ENCODE assay signal across 18 cellular contexts in the genomic region with DNA sequence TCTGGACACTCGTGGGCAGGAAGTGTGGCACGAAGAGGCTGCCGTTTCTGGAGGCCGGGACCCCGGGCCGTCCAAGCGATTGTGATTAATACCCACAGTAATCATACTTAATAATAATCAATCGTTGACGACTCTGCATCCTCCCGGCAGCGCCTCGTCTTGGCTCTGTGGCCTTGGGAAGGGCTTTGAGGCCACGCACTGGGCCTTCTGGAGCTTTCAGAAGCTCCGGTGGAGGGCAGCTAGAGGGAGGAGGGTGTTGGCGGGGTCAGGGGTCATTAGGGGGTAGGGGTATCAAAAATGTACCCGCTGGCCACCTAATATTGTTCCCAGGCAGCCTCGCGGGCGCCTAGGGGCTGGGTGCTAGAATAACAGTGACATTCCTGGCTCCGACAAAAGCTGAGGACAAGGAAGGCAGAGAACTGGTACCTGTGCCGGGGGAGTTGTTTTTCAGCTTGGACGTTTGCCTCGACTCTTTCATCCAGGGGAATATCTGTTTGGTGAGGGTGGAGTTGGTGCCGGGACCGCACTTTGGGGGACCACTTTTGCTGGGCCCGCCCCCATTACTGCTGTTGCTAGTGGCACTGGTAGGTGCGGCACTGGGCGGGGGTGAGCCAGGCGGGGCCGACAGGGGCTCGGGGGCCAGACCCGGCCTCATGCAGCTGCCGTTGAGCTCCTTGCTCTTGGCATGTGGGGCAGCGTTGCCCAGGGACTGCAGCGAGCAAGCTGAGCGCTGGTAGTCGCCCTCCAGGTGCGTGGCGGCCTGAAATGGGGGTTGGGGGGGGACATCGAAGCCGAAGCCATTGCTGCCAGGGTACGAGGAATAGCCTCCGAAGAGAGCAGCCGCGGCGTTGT. TPM values are rescaled to one million over a fixed set of nuclear protein-coding genes. Genes with fewer than 3 reads are reported as not detected.
DNase-seq lines count a peak whose midpoint lies in the region; ATAC-seq and TF ChIP-seq lines count a peak whose summit lies in the region.
"Had no signal": no experiment of that assay in that cellular context is flagged by ENCODE, and none has a peak within 500 bp of the region (broad histone marks: within the 10 kb centered on the region; RNA-seq: fewer than 3 reads in every experiment).

No MANE protein-coding gene starts in this region.

- H3K9ac ChIP-seq in stomach smooth muscle (ENCODE audit: low read length in 2 of 2) = peak overlapping the region in 1 of 2 donors; percentile 55

- peak overlapping the region; percentile 25 for H3K4me3 ChIP-seq in kidney epithelial cell (ENCODE audit: low read depth, low read length)
- H3K4me3 ChIP-seq in stomach smooth muscle (ENCODE audit: low read length in 2 of 2) = peak overlapping the region in 1 of 2 donors; percentile 58

- DNase-seq in NCI-H1092 (lab: John Stamatoyannopoulos, UW) (peak; percentile 85), NCI-H1092 treated with DMSO at 0.1 percent for 48 hours (lab: John Stamatoyannopoulos, UW) (no peak), astrocyte of the hippocampus (ENCODE audit: low read depth, low spot score) (peak; percentile 62), kidney epithelial cell (ENCODE audit: low read depth) (no peak), hippocampal formation (lab: John Stamatoyannopoulos, UW) (no peak)
- DNase-seq in stimulated activated CD4-positive, alpha-beta T cell treated with anti-CD3 and anti-CD28 coated beads, Interleukin-15, amount 100 ng/mL, for 24 hours = no peak
- DNase-seq: activated T-cell treated with anti-CD3 and anti-CD28 coated beads, Interleukin-2, amount 50 U/mL, for 4 hours; CD8-positive, alpha-beta T cell; GDM1; natural killer cell; NCI-H1417 treated with DMSO at 0.1 percent for 48 hours; NCI-H69; right cardiac atrium; T-helper 9 cell had no signal

- H3K9me3 ChIP-seq in stomach smooth muscle (ENCODE audit: control insufficient read depth in 2 of 2, low read length in 2 of 2) = no peaks in the 10 kb centered on the region

- H3K36me3 ChIP-seq in kidney epithelial cell (ENCODE audit: control insufficient read depth, insufficient read depth, low read length) = peaks cover 8% of the 10 kb centered on the region
- H3K36me3 ChIP-seq in stomach smooth muscle (ENCODE audit: control insufficient read depth in 2 of 2, insufficient read depth in 2 of 2, low read length in 2 of 2) = peaks cover 3% of the 10 kb centered on the region in 2 donors

- no peak for ATAC-seq in HG03139 (IDR thresholded peaks at IDR 0.05; ENCODE audit: unreplicated experiment)
- ATAC-seq: activated T-cell treated with anti-CD3 and anti-CD28 coated beads, Interleukin-2, amount 50 U/mL, for 4 hours; CD8-positive, alpha-beta T cell; natural killer cell had no signal

- no peak for TF ChIP-seq CTCF in kidney epithelial cell (IDR thresholded peaks at IDR 0.05; ENCODE audit: insufficient read depth, low read length, poor library complexity, severe bottlenecking)

- H3K27me3 ChIP-seq in kidney epithelial cell (ENCODE audit: control insufficient read depth, insufficient read depth, low read length) (no peaks in the 10 kb centered on the region), stomach smooth muscle (ENCODE audit: control insufficient read depth in 1 of 2, insufficient read depth in 2 of 2, low read length in 2 of 2) (peaks cover 0 to 3% of the 10 kb centered on the region in 2 donors)

- peak overlapping the region; percentile 96 for H3K27ac ChIP-seq in stomach smooth muscle (ENCODE audit: low read length)
- H3K27ac ChIP-seq: 22Rv1 had no signal

- H3K4me1 ChIP-seq in stomach smooth muscle (ENCODE audit: control insufficient read depth, insufficient read depth, low read length) = peaks cover 74% of the 10 kb centered on the region

RNA-seq across cellular contexts. Expression of a gene that starts 6.9 kb away (rescaled TPM):
- total RNA-seq in kidney epithelial cell = 15.2 and 24.6 TPM in 2 replicates

RNA-seq across cellular contexts. Expression of a gene that starts 21.0 kb away (rescaled TPM):
- not detected in 2 replicates for total RNA-seq in kidney epithelial cell
- total RNA-seq: activated T-cell treated with anti-CD3 and anti-CD28 coated beads, Interleukin-2, amount 50 U/mL, for 4 hours; CD8-positive, alpha-beta T cell; dermis microvascular lymphatic vessel endothelial cell; natural killer cell; right cardiac atrium had no signal

RNA-seq across cellular contexts. Expression of a gene that starts 26.3 kb away (rescaled TPM):
- 3.6 and 4.4 TPM in 2 replicates for total RNA-seq in kidney epithelial cell

RNA-seq across cellular contexts. Expression of a gene that starts 38.2 kb away (rescaled TPM):
- 24.0 and 31.1 TPM in 2 replicates for total RNA-seq in kidney epithelial cell

RNA-seq across cellular contexts. Expression of a gene that starts 41.8 kb away (rescaled TPM):
- total RNA-seq in kidney epithelial cell = 3.6 and 3.8 TPM in 2 replicates
- total RNA-seq: CD8-positive, alpha-beta T cell; natural killer cell had no signal

Comparison
In these comparisons a context has a peak if more than half of its experiments do, and no peak if none do; other contexts are left out.
1. DNase-seq: peak in NCI-H1092 (single experiment) and astrocyte of the hippocampus (single experiment); none in NCI-H1092 treated with DMSO at 0.1 percent for 48 hours (single experiment), kidney epithelial cell (single experiment), hippocampal formation (0 of 2) and stimulated activated CD4-positive, alpha-beta T cell treated with anti-CD3 and anti-CD28 coated beads, Interleukin-15, amount 100 ng/mL, for 24 hours (single experiment).